Comparison of ENCODE assay signal across 32 cellular contexts in genomic region chr12:101243616-101244015, GRCh38. TPM values are rescaled to one million over a fixed set of nuclear protein-coding genes. Genes with fewer than 3 reads are reported as not detected.
"Had no signal": no experiment of that assay in that cellular context is flagged by ENCODE, and none has a peak within 500 bp of the region (broad histone marks: within the 10 kb centered on the region; RNA-seq: fewer than 3 reads in every experiment).

No MANE protein-coding gene starts in this region.

- H3K4me3 ChIP-seq: Peyer's patch, SJCRH30, SK-N-MC had no signal

- H3K4me3 Mint-ChIP-seq: T-cell had no signal

- H3K4me1 ChIP-seq: Peyer's patch, SJCRH30 had no signal

- ATAC-seq: PC-3, Right ventricle myocardium inferior, SK-N-SH treated with all-trans-retinoic acid at 6 μM for 48 hours, T-cell had no signal

- H3K27ac Mint-ChIP-seq: T-cell had no signal

- H3K36me3 Mint-ChIP-seq: T-cell had no signal

- H3K9me3 ChIP-seq: Peyer's patch, SJCRH30 had no signal

- H3K4me1 Mint-ChIP-seq: T-cell had no signal

- H3K36me3 ChIP-seq: Peyer's patch, SJCRH30 had no signal

- H3K27ac ChIP-seq: Peyer's patch, RWPE1, SJCRH30, SK-N-MC had no signal

- DNase-seq: NCI-H1048, NCI-H1092 treated with DMSO at 0.1 percent for 48 hours, NCI-H1105 treated with DMSO at 0.1 percent for 48 hours, NCI-H1436, NCI-H146, NCI-H1694, NCI-H187, NCI-H1930, NCI-H2029 treated with DMSO at 0.1 percent for 48 hours, NCI-H2081 treated with DMSO at 0.1 percent for 48 hours, NCI-H2107, NCI-H2171, NCI-H510A, NCI-H524, NCI-H526, NCI-H748 treated with DMSO at 0.1 percent for 48 hours, NCI-H82, OCI-M1, Peyer's patch, SHP77, SIG-M5, SJCRH30, T-cell had no signal

- H3K27me3 ChIP-seq: Peyer's patch, SJCRH30 had no signal

RNA-seq across cellular contexts. Expression of gene SLC5A8, which starts 33.6 kb away (rescaled TPM):
- total RNA-seq: LHCN-M2; MCF 10A; PC-3; Right ventricle myocardium inferior; SJCRH30; SK-MEL-5; T-cell; T-helper 1 cell treated with Interleukin-12 subunit alpha and Interleukin-12 subunit beta and Interleukin-4 antibody, amounts not matched to agents 30 ng/mL and 1 ng/mL, for 36 hours had no signal
